27 cellular contexts compared by ENCODE assay signal in the genomic region with DNA sequence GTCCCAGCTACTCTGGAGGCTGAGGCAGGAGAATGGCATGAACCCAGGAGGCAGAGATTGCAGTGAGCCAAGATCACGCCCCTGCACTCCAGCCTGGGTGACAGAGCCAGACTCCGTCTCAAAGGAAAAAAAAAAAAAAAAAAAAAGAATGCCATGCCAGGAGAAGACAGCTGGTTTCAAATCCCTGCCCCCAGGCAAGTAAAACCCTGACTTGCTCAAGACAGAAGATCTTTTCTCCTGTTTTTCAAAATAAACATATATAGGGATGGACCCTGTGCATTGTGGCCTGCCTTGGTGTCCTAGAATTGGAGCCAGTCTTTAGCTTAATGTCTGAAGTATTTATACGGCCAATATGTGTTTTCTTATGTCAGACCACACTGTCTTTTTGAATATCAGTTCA.
"Had no signal": no experiment of that assay in that cellular context is flagged by ENCODE, and none has a peak within 500 bp of the region (broad histone marks: within the 10 kb centered on the region; RNA-seq: fewer than 3 reads in every experiment).

No MANE protein-coding gene starts in this region.

- H3K36me3 ChIP-seq: cardiac muscle cell, colonic mucosa had no signal

- H3K4me1 ChIP-seq: colonic mucosa had no signal

- H3K27me3 ChIP-seq: body of pancreas, cardiac muscle cell, colonic mucosa, heart left ventricle, right atrium auricular region, spleen, tibial nerve had no signal

- H3K27ac ChIP-seq: body of pancreas, cardiac muscle cell, colonic mucosa, heart left ventricle, spleen, tibial nerve, VCaP had no signal

- H3K9me3 Mint-ChIP-seq: activated naive CD4-positive, alpha-beta T cell treated with anti-CD3 and anti-CD28 coated beads, Interleukin-2, amount 50 U/mL, for 72 hours; activated T-cell treated with anti-CD3 and anti-CD28 coated beads, Interleukin-2, amount 50 U/mL, for 72 hours; immature natural killer cell; mesothelial cell of epicardium; naive thymus-derived CD8-positive, alpha-beta T cell; neural crest cell had no signal

- DNase-seq: activated CD4-positive, alpha-beta T cell treated with anti-CD3 and anti-CD28 coated beads for 4 hours; activated CD4-positive, alpha-beta T cell treated with anti-CD3 and anti-CD28 coated beads, Interleukin-2, amount 50 U/mL, for 4 hours; activated naive CD4-positive, alpha-beta T cell; activated T-cell treated with anti-CD3 and anti-CD28 coated beads for 4 hours; activated T-cell treated with anti-CD3 and anti-CD28 coated beads, Interleukin-2, amount 50 U/mL, for 72 hours; body of pancreas; cerebellar nuclear complex; colonic mucosa; effector CD8-positive, alpha-beta T cell; erythroblast; heart left ventricle; hypothalamus; immature natural killer cell; kidney; left colon; naive thymus-derived CD8-positive, alpha-beta T cell; occipital lobe; spleen; stimulated activated naive CD4-positive, alpha-beta T cell treated with Interleukin-2 at 50 U/mL for 16 hours had no signal

- ATAC-seq: activated naive CD4-positive, alpha-beta T cell treated with anti-CD3 and anti-CD28 coated beads, Interleukin-2, amount 50 U/mL, for 72 hours; activated T-cell treated with anti-CD3 and anti-CD28 coated beads, Interleukin-2, amount 50 U/mL, for 72 hours; body of pancreas; heart left ventricle; left colon; naive thymus-derived CD8-positive, alpha-beta T cell had no signal

- H3K9me3 ChIP-seq: body of pancreas, colonic mucosa, heart left ventricle, right atrium auricular region, spleen, tibial nerve had no signal

- H3K4me3 ChIP-seq: body of pancreas, cardiac muscle cell, colonic mucosa, heart left ventricle, right atrium auricular region, spleen, tibial nerve had no signal

- H3K36me3 Mint-ChIP-seq: mesothelial cell of epicardium had no signal

- H3K27me3 Mint-ChIP-seq: naive thymus-derived CD8-positive, alpha-beta T cell had no signal

- H3K27ac Mint-ChIP-seq: activated naive CD4-positive, alpha-beta T cell treated with anti-CD3 and anti-CD28 coated beads, Interleukin-2, amount 50 U/mL, for 72 hours; activated T-cell treated with anti-CD3 and anti-CD28 coated beads, Interleukin-2, amount 50 U/mL, for 72 hours; mesothelial cell of epicardium had no signal

- H3K4me3 Mint-ChIP-seq: activated T-cell treated with anti-CD3 and anti-CD28 coated beads, Interleukin-2, amount 50 U/mL, for 72 hours; mesothelial cell of epicardium; naive thymus-derived CD8-positive, alpha-beta T cell; neural crest cell had no signal

- H3K9ac ChIP-seq: parathyroid adenoma had no signal

- H3K79me2 ChIP-seq: parathyroid adenoma had no signal
